ENCODE assay signal across 1 cellular context in the genomic region with DNA sequence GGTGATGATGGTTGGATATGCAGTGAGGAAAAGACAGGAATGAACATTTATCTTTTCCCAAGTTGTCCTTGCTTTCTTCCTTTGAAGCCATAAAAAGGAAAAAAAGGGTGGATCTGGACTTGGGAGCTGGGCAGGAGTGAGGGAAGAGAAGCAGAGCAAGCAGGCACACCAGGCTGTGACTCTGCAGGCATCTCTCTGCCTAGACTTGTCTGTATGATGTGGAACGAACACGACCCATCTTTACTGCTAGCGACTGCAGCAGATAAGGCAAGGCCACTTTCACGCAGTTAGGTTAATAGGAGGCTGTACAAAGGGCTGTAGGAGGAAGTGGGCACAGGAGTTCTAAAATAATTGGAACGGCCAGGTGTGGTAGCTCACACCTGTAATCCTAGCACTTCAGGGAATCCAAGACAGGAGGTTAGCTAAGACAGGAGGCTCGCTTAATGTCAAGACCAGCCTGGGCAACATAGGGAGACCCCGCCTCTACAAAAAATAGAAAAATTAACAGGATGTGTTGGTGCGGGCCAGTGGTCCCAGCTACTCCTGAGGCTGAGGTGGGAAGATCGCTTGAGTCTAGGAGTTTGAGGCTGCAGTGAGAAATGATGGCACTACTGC.
TF ChIP-seq lines count a peak whose summit lies in the region.

No MANE protein-coding gene starts in this region.

TF ChIP-seq in IMR-90, 13 proteins besides CTCF, POLR2A, EP300 and RAD21:
- no peak for TF ChIP-seq RCOR1 (IDR thresholded peaks at IDR 0.05; ENCODE audit: insufficient replicate concordance, low read length)
- TF ChIP-seq RFX5 (IDR thresholded peaks at IDR 0.05; ENCODE audit: low read depth, low read length), result no peak
- TF ChIP-seq MAZ (IDR thresholded peaks at IDR 0.05; ENCODE audit: borderline replicate concordance, low read depth, low read length), result no peak
- TF ChIP-seq SMC3 (IDR thresholded peaks at IDR 0.05; ENCODE audit: low read depth, low read length), result no peak
- no peak for TF ChIP-seq MAFK (IDR thresholded peaks at IDR 0.05; ENCODE audit: low read depth, low read length)
- TF ChIP-seq, protein P1, sequence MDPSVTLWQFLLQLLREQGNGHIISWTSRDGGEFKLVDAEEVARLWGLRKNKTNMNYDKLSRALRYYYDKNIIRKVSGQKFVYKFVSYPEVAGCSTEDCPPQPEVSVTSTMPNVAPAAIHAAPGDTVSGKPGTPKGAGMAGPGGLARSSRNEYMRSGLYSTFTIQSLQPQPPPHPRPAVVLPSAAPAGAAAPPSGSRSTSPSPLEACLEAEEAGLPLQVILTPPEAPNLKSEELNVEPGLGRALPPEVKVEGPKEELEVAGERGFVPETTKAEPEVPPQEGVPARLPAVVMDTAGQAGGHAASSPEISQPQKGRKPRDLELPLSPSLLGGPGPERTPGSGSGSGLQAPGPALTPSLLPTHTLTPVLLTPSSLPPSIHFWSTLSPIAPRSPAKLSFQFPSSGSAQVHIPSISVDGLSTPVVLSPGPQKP (IDR thresholded peaks at IDR 0.05; ENCODE audit: borderline replicate concordance, low read depth, low read length), result no peak
- TF ChIP-seq MXI1 (IDR thresholded peaks at IDR 0.05; ENCODE audit: borderline replicate concordance, low read depth, low read length), result no peak
- no peak for TF ChIP-seq FOS (IDR thresholded peaks at IDR 0.05; ENCODE audit: low read depth, low read length)
- TF ChIP-seq CEBPB (IDR thresholded peaks at IDR 0.05; ENCODE audit: low read depth, low read length), result no peak
- no peak for TF ChIP-seq BHLHE40 (IDR thresholded peaks at IDR 0.05; ENCODE audit: low read depth, low read length)
